In genomic region chr5:1432296-1432695, GRCh38 we compare ENCODE assay signal across 26 cellular contexts. TPM values are rescaled to one million over a fixed set of nuclear protein-coding genes. Genes with fewer than 3 reads are reported as not detected.
A peak's percentile ranks its signal among the peaks of the same experiment; 100 is the strongest.
DNase-seq lines count a peak whose midpoint lies in the region; ATAC-seq and TF ChIP-seq lines count a peak whose summit lies in the region.
"Had no signal": no experiment of that assay in that cellular context is flagged by ENCODE, and none has a peak within 500 bp of the region (broad histone marks: within the 10 kb centered on the region; RNA-seq: fewer than 3 reads in every experiment).

No MANE protein-coding gene starts in this region.

- TF ChIP-seq CTCF in chondrocyte (IDR thresholded peaks at IDR 0.05), result no peak

- no peaks in the 10 kb centered on the region for H3K4me1 Mint-ChIP-seq in chondrocyte (ENCODE audit: low read depth)
- H3K4me1 Mint-ChIP-seq: CD8-positive, alpha-beta memory T cell had no signal

- ATAC-seq in aorta (ENCODE audit: low FRiP score), result no peak
- ATAC-seq in HG03439 (IDR thresholded peaks at IDR 0.05; ENCODE audit: unreplicated experiment), result no peak
- ATAC-seq: Right ventricle myocardium inferior had no signal

- H3K4me3 ChIP-seq in aorta (ENCODE audit: low read length in 2 of 2), result no peak overlapping the region

- WGBS in aorta, 2 donors, result 93 to 94% methylated on average over 15 of the region's 15 CpGs

- no peak overlapping the region for H3K27ac Mint-ChIP-seq in chondrocyte (ENCODE audit: unreplicated experiment)
- H3K27ac Mint-ChIP-seq: CD8-positive, alpha-beta memory T cell had no signal

- no peaks in the 10 kb centered on the region for H3K4me1 ChIP-seq in aorta (ENCODE audit: control insufficient read depth in 1 of 2, insufficient read depth in 2 of 2, low read length in 2 of 2)

- peak; percentile 41 for DNase-seq in activated CD8-positive, alpha-beta memory T cell treated with anti-CD3 and anti-CD28 coated beads for 24 hours
- no peak for DNase-seq in activated CD8-positive, alpha-beta memory T cell treated with anti-CD3 and anti-CD28 coated beads, Interleukin-2, amount 50 U/mL, for 48 hours
- peak; percentile 84 for DNase-seq in chondrocyte (ENCODE audit: low spot score)
- peak; percentile 62 for DNase-seq in posterior vena cava (ENCODE audit: low spot score)
- DNase-seq in aorta, result peak; percentile 13 to 66
- no peak for DNase-seq in activated naive CD4-positive, alpha-beta T cell treated with anti-CD3 and anti-CD28 coated beads, Interleukin-2, amount 50 U/mL, for 16 hours
- DNase-seq: AML-193; C1 segment of cervical spinal cord; CD8-positive, alpha-beta memory T cell; DMS53; GDM1; Karpas-422; MV-4-11; NCI-H1105 treated with DMSO at 0.1 percent for 48 hours; NCI-H2081; NCI-H2171; NCI-H345; NCI-H524; NCI-H774 had no signal

- peaks cover 10% of the 10 kb centered on the region for H3K36me3 Mint-ChIP-seq in chondrocyte (ENCODE audit: low read depth)

- H3K4me3 Mint-ChIP-seq in chondrocyte (ENCODE audit: unreplicated experiment), result no peak overlapping the region
- H3K4me3 Mint-ChIP-seq: CD8-positive, alpha-beta memory T cell had no signal

- no peaks in the 10 kb centered on the region for H3K27me3 ChIP-seq in aorta (ENCODE audit: control insufficient read depth in 1 of 2, insufficient read depth in 2 of 2, low read length in 1 of 2)

- peaks cover 31% of the 10 kb centered on the region for H3K9me3 Mint-ChIP-seq in chondrocyte (ENCODE audit: low read depth)

- H3K27me3 Mint-ChIP-seq in chondrocyte (ENCODE audit: low read depth), result peaks cover 5% of the 10 kb centered on the region

- no peaks in the 10 kb centered on the region for H3K36me3 ChIP-seq in aorta (ENCODE audit: control insufficient read depth in 1 of 2, insufficient read depth in 2 of 2, low read length in 1 of 2)

- H3K9me3 ChIP-seq in aorta (ENCODE audit: control insufficient read depth, low read length), result peaks cover 15% of the 10 kb centered on the region

- no peak overlapping the region for H3K27ac ChIP-seq in aorta (ENCODE audit: low read depth in 1 of 2, low read length in 2 of 2)

- intact Hi-C loops in posterior vena cava (cut with DNase I), result no loop called here
- intact Hi-C loops in aorta (cut with DNase I), result no loop called here

RNA-seq across cellular contexts. Expression of gene SLC6A3, which starts 12.9 kb away (rescaled TPM):
- not detected in 3 replicates for total RNA-seq in chondrocyte
- under 1 TPM; 0.10 to 0.19 TPM for total RNA-seq in posterior vena cava
- total RNA-seq in aorta, result under 1 TPM; 0.23 to 0.30 TPM
- under 1 TPM in 1 of 2 donors, not detected in 1; 0.56 TPM for polyA plus RNA-seq in aorta
- total RNA-seq: A172; CD8-positive, alpha-beta memory T cell; M059J; OCI-LY7; Right ventricle myocardium inferior; SK-MEL-5 had no signal
- polyA plus RNA-seq: AG04450; CD8-positive, alpha-beta memory T cell had no signal

Comparison
In these comparisons a context has a peak if more than half of its experiments do, and no peak if none do; other contexts are left out.
1. DNase-seq: peak in activated CD8-positive, alpha-beta memory T cell treated with anti-CD3 and anti-CD28 coated beads for 24 hours (single experiment), chondrocyte (single experiment), posterior vena cava (single experiment) and aorta (2 of 2); none in activated CD8-positive, alpha-beta memory T cell treated with anti-CD3 and anti-CD28 coated beads, Interleukin-2, amount 50 U/mL, for 48 hours (single experiment) and activated naive CD4-positive, alpha-beta T cell treated with anti-CD3 and anti-CD28 coated beads, Interleukin-2, amount 50 U/mL, for 16 hours (single experiment).